In the genomic region with DNA sequence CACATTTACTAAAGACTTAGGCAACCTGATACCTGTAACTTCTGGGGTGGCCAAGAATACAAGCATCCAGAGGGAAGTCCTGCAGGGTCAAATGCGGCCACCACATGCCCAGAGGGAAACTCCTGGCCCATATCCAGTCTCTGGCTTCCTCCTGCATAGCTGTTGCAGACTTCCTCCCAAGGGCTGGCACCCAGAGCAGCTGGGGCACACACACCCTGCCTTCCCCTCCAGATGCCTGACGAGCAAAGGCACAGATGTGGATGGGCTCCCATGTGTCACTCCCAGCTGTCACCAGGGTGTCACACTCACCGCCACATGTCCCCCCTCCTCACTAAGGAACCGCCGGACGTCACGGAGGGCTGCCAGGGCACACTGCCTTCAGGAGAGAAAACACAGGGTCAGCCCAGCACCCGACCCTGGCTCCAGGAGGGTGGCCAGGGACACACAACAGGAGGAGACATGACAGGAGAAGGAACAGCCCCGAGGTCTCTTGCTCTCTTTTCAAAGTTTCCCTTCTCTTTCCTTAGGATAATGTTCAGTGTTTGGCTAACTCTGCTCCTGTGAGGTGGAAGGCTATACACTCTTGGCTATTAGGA, we compare ENCODE assay signal across 13 cellular contexts. TPM values are rescaled to one million over a fixed set of nuclear protein-coding genes. Genes with fewer than 3 reads are reported as not detected.
A peak's percentile ranks its signal among the peaks of the same experiment; 100 is the strongest.
DNase-seq lines count a peak whose midpoint lies in the region; ATAC-seq, FAIRE-seq and TF ChIP-seq lines count a peak whose summit lies in the region.
"Had no signal": no experiment of that assay in that cellular context is flagged by ENCODE, and none has a peak within 500 bp of the region (broad histone marks: within the 10 kb centered on the region; RNA-seq: fewer than 3 reads in every experiment).

No MANE protein-coding gene starts in this region.

- H4K20me1 ChIP-seq in PC-3 (ENCODE audit: low read length) = no peaks in the 10 kb centered on the region

- in situ Hi-C loops in gastrocnemius medialis (cut with MboI; ENCODE audit: low sequenced_read_pairs in 4 of 4) = loop anchor here in 1 of 4 donors (10.0 kb wide), 1 partner anchor 79 kb away; a partner anchor contains a TSS

- no peak overlapping the region for H3K4me2 ChIP-seq in PC-3 (ENCODE audit: low read length)

- H3K4me3 ChIP-seq in PC-3 (ENCODE audit: low read length) = no peak overlapping the region
- H3K4me3 ChIP-seq in left ventricle myocardium inferior = no peak overlapping the region
- no peak overlapping the region for H3K4me3 ChIP-seq in gastrocnemius medialis

- H3K9me2 ChIP-seq in PC-3 (replicated peaks; ENCODE audit: low read length) = no peaks in the 10 kb centered on the region

- no peak for FAIRE-seq in H54 (lab: Jason Lieb, UNC)

- H3K9me3 ChIP-seq in PC-3 (ENCODE audit: low read length) = no peaks in the 10 kb centered on the region
- H3K9me3 ChIP-seq in left ventricle myocardium inferior (replicated peaks) = no peaks in the 10 kb centered on the region
- no peaks in the 10 kb centered on the region for H3K9me3 ChIP-seq in gastrocnemius medialis

- CTCF ChIA-PET in PC-3 (lab: Charles Lee) = no interaction called here

- no peak overlapping the region for H3K9ac ChIP-seq in PC-3 (ENCODE audit: low read length)

- H3F3A ChIP-seq in PC-3 (ENCODE audit: low read length, unreplicated experiment) = no peaks in the 10 kb centered on the region

- intact Hi-C loops in PC-3 (cut with micrococcal nuclease) (no loop called here), left ventricle myocardium inferior (cut with micrococcal nuclease) (loop anchor here (10.0 kb wide), 1 partner anchor 79 kb away; a partner anchor contains a TSS), gastrocnemius medialis (cut with DNase I; ENCODE audit: low total_unique reads) (no loop called here)

- ATAC-seq in PC-3 = peak; percentile 31
- ATAC-seq in gastrocnemius medialis = peak; percentile 40 to 87
- ATAC-seq: activated CD4-positive, CD25-positive, alpha-beta regulatory T cell treated with anti-CD3 and anti-CD28 coated beads, Interleukin-2, amount 50 U/mL, for 24 hours had no signal

- H3K36me3 ChIP-seq in PC-3 (ENCODE audit: low read depth, low read length) (peaks cover 38% of the 10 kb centered on the region), left ventricle myocardium inferior (no peaks in the 10 kb centered on the region), gastrocnemius medialis (no peaks in the 10 kb centered on the region)

- peak; percentile 26 for DNase-seq in EH (ENCODE audit: low read depth)
- no peak for DNase-seq in PC-3
- DNase-seq in left ventricle myocardium inferior = peak; percentile 63
- DNase-seq in gastrocnemius medialis = peak; percentile 49 to 75
- no peak for DNase-seq in effector CD4-positive, alpha-beta T cell
- no peak for DNase-seq in NCI-H146 (lab: John Stamatoyannopoulos, UW)
- no peak for DNase-seq in H54 (ENCODE audit: insufficient read length, low spot score)
- no peak for DNase-seq in NCI-H2107 treated with DMSO at 0.1 percent for 48 hours (lab: John Stamatoyannopoulos, UW; ENCODE audit: unreplicated experiment)
- DNase-seq: COR-L47, cortex of kidney, NCI-H1105 treated with DMSO at 0.1 percent for 48 hours, retina had no signal

- BruUV-seq in PC-3 (replicated peaks; lab: Mats Ljungman, UMichigan) = no TSS peak

- H3K4me1 ChIP-seq in PC-3 (ENCODE audit: insufficient read depth, low read length) (no peaks in the 10 kb centered on the region), left ventricle myocardium inferior (peaks cover 10% of the 10 kb centered on the region), gastrocnemius medialis (peaks cover 15% of the 10 kb centered on the region in 2 donors)

- POLR2A ChIA-PET in PC-3 (lab: Charles Lee; ENCODE audit: unreplicated experiment) = no interaction called here

- H2AFZ ChIP-seq in PC-3 (ENCODE audit: low read length) = no peak overlapping the region

- TF ChIP-seq CTCF in PC-3 (conservative IDR thresholded peaks at IDR 0.05; ENCODE audit: low read depth, low read length) = no peak
- TF ChIP-seq CTCF in left ventricle myocardium inferior (IDR thresholded peaks at IDR 0.05; ENCODE audit: borderline replicate concordance) = no peak
- TF ChIP-seq CTCF in gastrocnemius medialis (IDR thresholded peaks at IDR 0.05 in 4 of 5, conservative IDR thresholded peaks at IDR 0.05 in 1 of 5) = no peak

- H3K27me3 ChIP-seq in PC-3 (ENCODE audit: low read length) (no peaks in the 10 kb centered on the region), left ventricle myocardium inferior (ENCODE audit: low read depth) (no peaks in the 10 kb centered on the region), gastrocnemius medialis (no peaks in the 10 kb centered on the region)

- TF ChIP-seq POLR2A in gastrocnemius medialis (IDR thresholded peaks at IDR 0.05) (no peak), H54 (IDR thresholded peaks at IDR 0.05; ENCODE audit: low read depth, low read length) (no peak)

- H3K79me2 ChIP-seq in PC-3 (ENCODE audit: low read length) = no peaks in the 10 kb centered on the region

- H3K27ac ChIP-seq in PC-3 (ENCODE audit: low read length) = no peak overlapping the region
- no peak overlapping the region for H3K27ac ChIP-seq in left ventricle myocardium inferior (replicated peaks)
- H3K27ac ChIP-seq in gastrocnemius medialis = peak overlapping the region in 1 of 4 donors; percentile 21

RNA-seq across cellular contexts. Expression of a gene that starts 13.2 kb away (rescaled TPM):
- total RNA-seq in PC-3 (2014; rRNA removed) = 33.5 and 35.2 TPM in 2 replicates
- total RNA-seq in left ventricle myocardium inferior = 1.5 TPM
- 1 to 10 TPM in 3 of 4 donors, under 1 TPM in 1; 0.87 to 2.6 (median 1.7) TPM for total RNA-seq in gastrocnemius medialis

RNA-seq across cellular contexts. Expression of a gene that starts 20.2 kb away (rescaled TPM):
- total RNA-seq in PC-3 (2014; rRNA removed) (0.81 and 0.91 TPM in 2 replicates), left ventricle myocardium inferior (0.19 TPM), gastrocnemius medialis (not detected)

RNA-seq across cellular contexts. Expression of a gene that starts 39.4 kb away (rescaled TPM):
- 159 and 164 TPM in 2 replicates for total RNA-seq in PC-3 (2014; rRNA removed)
- total RNA-seq in left ventricle myocardium inferior = 47.3 TPM
- 10 to 100 TPM; 17.0 to 31.6 (median 23.4) TPM for total RNA-seq in gastrocnemius medialis

RNA-seq across cellular contexts. Expression of a gene that starts 51.8 kb away (rescaled TPM):
- total RNA-seq in PC-3 (2014; rRNA removed) (7.9 and 10.6 TPM in 2 replicates), left ventricle myocardium inferior (24.4 TPM), gastrocnemius medialis (1 to 10 TPM in 2 of 4 donors, under 1 TPM in 2; 0.66 to 1.7 (median 1.1) TPM)

Comparison
In these comparisons a context has a peak if more than half of its experiments do, and no peak if none do; other contexts are left out.
1. DNase-seq: peak in EH (single experiment), left ventricle myocardium inferior (single experiment) and gastrocnemius medialis (2 of 2); none in PC-3 (single experiment), effector CD4-positive, alpha-beta T cell (single experiment), NCI-H146 (single experiment), H54 (single experiment) and NCI-H2107 treated with DMSO at 0.1 percent for 48 hours (single experiment).